In genomic region chr1:225446298-225446941, GRCh38 we compare ENCODE assay signal across 12 cellular contexts. TPM values are rescaled to one million over a fixed set of nuclear protein-coding genes. Genes with fewer than 3 reads are reported as not detected.
DNase-seq lines count a peak whose midpoint lies in the region; ATAC-seq and TF ChIP-seq lines count a peak whose summit lies in the region.
"Had no signal": no experiment of that assay in that cellular context is flagged by ENCODE, and none has a peak within 500 bp of the region (broad histone marks: within the 10 kb centered on the region; RNA-seq: fewer than 3 reads in every experiment).

No MANE protein-coding gene starts in this region.

- H3K9me1 ChIP-seq in IMR-90 (ENCODE audit: insufficient read depth, low read length) = 0 out of 2 replicates have a peak, but pooled peaks cover 5% of the 10 kb centered on the region

- H4K8ac ChIP-seq in IMR-90 (ENCODE audit: low read depth in 2 of 2, low read length in 2 of 2) = no peak overlapping the region

- H3K56ac ChIP-seq in IMR-90 (ENCODE audit: extremely low read depth, insufficient read depth, low read length) = no peak overlapping the region

- intact Hi-C loops in IMR-90 (cut with micrococcal nuclease) = no loop called here

- no peak overlapping the region for H3K14ac ChIP-seq in IMR-90 (replicated peaks; ENCODE audit: low read depth, low read length)

- H3K36me3 Mint-ChIP-seq in chondrocyte (ENCODE audit: low read depth) = no peaks in the 10 kb centered on the region

- H2AK9ac ChIP-seq in IMR-90 (replicated peaks; ENCODE audit: low read depth, low read length, poor library complexity) = no peak overlapping the region

- no peak overlapping the region for H3K27ac Mint-ChIP-seq in chondrocyte (ENCODE audit: unreplicated experiment)

- no peak overlapping the region; the same call in 1 of the 2 replicates for H4K91ac ChIP-seq in IMR-90 (ENCODE audit: insufficient read depth, low read depth, low read length)

- no TSS peak for BruUV-seq in IMR-90 (replicated peaks; lab: Mats Ljungman, UMichigan)

- no peak overlapping the region for H2BK120ac ChIP-seq in IMR-90 (ENCODE audit: low read depth, low read length)

- CTCF ChIA-PET in IMR-90 (lab: Yijun Ruan, JAX) = no interaction called here

- no peak overlapping the region for H3K4me3 Mint-ChIP-seq in chondrocyte (ENCODE audit: unreplicated experiment)

- no peak overlapping the region for H2BK5ac ChIP-seq in IMR-90 (ENCODE audit: low read depth, low read length, poor library complexity, severe bottlenecking)

- no peaks in the 10 kb centered on the region for H3K79me1 ChIP-seq in IMR-90 (ENCODE audit: low read depth in 1 of 2, low read length in 2 of 2)

- H3K4ac ChIP-seq in IMR-90 (ENCODE audit: low read depth, low read length) = 0 out of 2 replicates have a peak overlapping the region, but pooled peaks have one; percentile 29

- H3K36me3 ChIP-seq in IMR-90 (ENCODE audit: control insufficient read depth, insufficient read depth, low read length) (no peaks in the 10 kb centered on the region), neutrophil (no peaks in the 10 kb centered on the region)
- H3K36me3 ChIP-seq: MG63 had no signal

- no peak overlapping the region; the same call in 1 of the 2 replicates for H2AK5ac ChIP-seq in IMR-90 (ENCODE audit: low read depth, low read length)

- TF ChIP-seq POLR2A in IMR-90 (IDR thresholded peaks at IDR 0.05; ENCODE audit: low read depth, low read length) = no peak

- no peak for TF ChIP-seq RAD21 in IMR-90 (IDR thresholded peaks at IDR 0.05; ENCODE audit: low read length)

- H4K5ac ChIP-seq in IMR-90 (ENCODE audit: low read depth, low read length) = no peak overlapping the region

- no peak overlapping the region for H3K9ac ChIP-seq in IMR-90 (ENCODE audit: low read depth, low read length)

- H3K4me3 ChIP-seq in IMR-90 (ENCODE audit: insufficient read depth, low read depth, low read length) (no peak overlapping the region), neutrophil (ENCODE audit: low read depth in 1 of 2, low read length in 1 of 2) (no peak overlapping the region)
- H3K4me3 ChIP-seq: MG63 had no signal

- H3K18ac ChIP-seq in IMR-90 (ENCODE audit: low read depth, low read length) = no peak overlapping the region

- H3K27ac ChIP-seq in 22Rv1 (peak overlapping the region; percentile 34), IMR-90 (ENCODE audit: insufficient read depth, low read length) (no peak overlapping the region), neutrophil (peak overlapping the region; percentile 92)

- POLR2A ChIA-PET in IMR-90 (lab: Charles Lee; ENCODE audit: unreplicated experiment) = no interaction called here

- 0 out of 3 replicates have a peak overlapping the region, but pooled peaks have one; percentile 74 for H2BK15ac ChIP-seq in IMR-90 (ENCODE audit: low read depth, low read length)

- no peaks in the 10 kb centered on the region for H3K9me3 ChIP-seq in IMR-90 (ENCODE audit: control insufficient read depth, insufficient read depth, low read length)
- H3K9me3 ChIP-seq in neutrophil = no peaks in the 10 kb centered on the region
- H3K9me3 ChIP-seq: MG63 had no signal

- in situ Hi-C loops in IMR-90 (cut with MboI; ENCODE audit: low sequenced_read_pairs) = no loop called here

- H3K9me3 Mint-ChIP-seq in chondrocyte (ENCODE audit: low read depth) = no peaks in the 10 kb centered on the region

- dilution Hi-C loops in IMR-90 (cut with HindIII; ENCODE audit: low sequenced_read_pairs, unreplicated experiment) = no loop called here

- no peaks in the 10 kb centered on the region for H3K27me3 ChIP-seq in IMR-90 (ENCODE audit: control insufficient read depth, insufficient read depth, low read length)
- H3K27me3 ChIP-seq in neutrophil = no peaks in the 10 kb centered on the region
- H3K27me3 ChIP-seq: MG63 had no signal

- H3K4me1 Mint-ChIP-seq in chondrocyte (ENCODE audit: low read depth) = peaks cover 44% of the 10 kb centered on the region

- H3K4me2 ChIP-seq in IMR-90 (ENCODE audit: low read depth, low read length) = no peak overlapping the region

- H4K20me1 ChIP-seq in IMR-90 (ENCODE audit: insufficient read depth, low read length) = no peaks in the 10 kb centered on the region

- H2AFZ ChIP-seq in IMR-90 (replicated peaks; ENCODE audit: low read length, poor library complexity) = no peak overlapping the region

- no peak for TF ChIP-seq CTCF in 22Rv1 (IDR thresholded peaks at IDR 0.05)
- no peak for TF ChIP-seq CTCF in IMR-90 (conservative IDR thresholded peaks at IDR 0.05; ENCODE audit: low read depth, low read length)
- TF ChIP-seq CTCF in chondrocyte (IDR thresholded peaks at IDR 0.05) = no peak
- TF ChIP-seq CTCF in neutrophil (IDR thresholded peaks at IDR 0.05) = no peak

- H3K23ac ChIP-seq in IMR-90 (ENCODE audit: low read depth, low read length) = no peak overlapping the region

- DNase-seq in IMR-90 (no peak), chondrocyte (ENCODE audit: low spot score) (peak; percentile 35), cerebellar nuclear complex (lab: John Stamatoyannopoulos, UW) (no peak), foreskin melanocyte (no peak)
- DNase-seq: activated effector memory CD4-positive, alpha-beta T cell treated with Interleukin-2 at 50 U/mL for 16 hours; COR-L47; MG63; SHP77 had no signal

- ATAC-seq in IMR-90 (ENCODE audit: low read depth) (no peak), HG02885 (IDR thresholded peaks at IDR 0.05; ENCODE audit: poor library complexity, unreplicated experiment) (no peak), HG03469 (IDR thresholded peaks at IDR 0.05; ENCODE audit: unreplicated experiment) (no peak)

- H2BK20ac ChIP-seq in IMR-90 (ENCODE audit: low read depth, low read length) = no peak overlapping the region

- 71% methylated on average over 2 of the region's 9 CpGs; no CpG with 5 or more reads in 1 of the 2 experiments for WGBS in IMR-90 (ENCODE audit: extremely low coverage in 2 of 2, insufficient read length in 1 of 2), 2 experiments

- peaks cover 11% of the 10 kb centered on the region for H3K4me1 ChIP-seq in IMR-90 (ENCODE audit: control insufficient read depth, insufficient read depth, low read length)
- H3K4me1 ChIP-seq in neutrophil (ENCODE audit: control insufficient read depth in 1 of 2, insufficient read depth in 1 of 2, low read depth in 1 of 2, low read length in 1 of 2) = peaks cover 68 to 74% of the 10 kb centered on the region in 2 experiments

- no peaks in the 10 kb centered on the region for H3K27me3 Mint-ChIP-seq in chondrocyte (ENCODE audit: low read depth)

TF ChIP-seq in IMR-90, 13 proteins besides CTCF, POLR2A, EP300 and RAD21:
- no peak for TF ChIP-seq RFX5 (IDR thresholded peaks at IDR 0.05; ENCODE audit: low read depth, low read length)
- TF ChIP-seq MAFK (IDR thresholded peaks at IDR 0.05; ENCODE audit: low read depth, low read length) = no peak
- TF ChIP-seq CEBPB (IDR thresholded peaks at IDR 0.05; ENCODE audit: low read depth, low read length) = no peak
- TF ChIP-seq, protein P1, sequence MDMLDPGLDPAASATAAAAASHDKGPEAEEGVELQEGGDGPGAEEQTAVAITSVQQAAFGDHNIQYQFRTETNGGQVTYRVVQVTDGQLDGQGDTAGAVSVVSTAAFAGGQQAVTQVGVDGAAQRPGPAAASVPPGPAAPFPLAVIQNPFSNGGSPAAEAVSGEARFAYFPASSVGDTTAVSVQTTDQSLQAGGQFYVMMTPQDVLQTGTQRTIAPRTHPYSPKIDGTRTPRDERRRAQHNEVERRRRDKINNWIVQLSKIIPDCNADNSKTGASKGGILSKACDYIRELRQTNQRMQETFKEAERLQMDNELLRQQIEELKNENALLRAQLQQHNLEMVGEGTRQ (IDR thresholded peaks at IDR 0.05; ENCODE audit: low read depth, low read length) = no peak
- no peak for TF ChIP-seq RCOR1 (IDR thresholded peaks at IDR 0.05; ENCODE audit: insufficient replicate concordance, low read length)
- no peak for TF ChIP-seq MAZ (IDR thresholded peaks at IDR 0.05; ENCODE audit: borderline replicate concordance, low read depth, low read length)
- TF ChIP-seq MXI1 (IDR thresholded peaks at IDR 0.05; ENCODE audit: borderline replicate concordance, low read depth, low read length) = no peak
- TF ChIP-seq, protein P2, sequence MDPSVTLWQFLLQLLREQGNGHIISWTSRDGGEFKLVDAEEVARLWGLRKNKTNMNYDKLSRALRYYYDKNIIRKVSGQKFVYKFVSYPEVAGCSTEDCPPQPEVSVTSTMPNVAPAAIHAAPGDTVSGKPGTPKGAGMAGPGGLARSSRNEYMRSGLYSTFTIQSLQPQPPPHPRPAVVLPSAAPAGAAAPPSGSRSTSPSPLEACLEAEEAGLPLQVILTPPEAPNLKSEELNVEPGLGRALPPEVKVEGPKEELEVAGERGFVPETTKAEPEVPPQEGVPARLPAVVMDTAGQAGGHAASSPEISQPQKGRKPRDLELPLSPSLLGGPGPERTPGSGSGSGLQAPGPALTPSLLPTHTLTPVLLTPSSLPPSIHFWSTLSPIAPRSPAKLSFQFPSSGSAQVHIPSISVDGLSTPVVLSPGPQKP (IDR thresholded peaks at IDR 0.05; ENCODE audit: borderline replicate concordance, low read depth, low read length) = no peak
- no peak for TF ChIP-seq NFE2L2 (IDR thresholded peaks at IDR 0.05; ENCODE audit: low read depth, low read length)

RNA-seq across cellular contexts. Expression of gene LBR, which starts 18.6 kb away (rescaled TPM):
- total RNA-seq in IMR-90 (2012; rRNA removed) (21.3 and 37.5 TPM in 2 replicates), chondrocyte (22.7 to 29.0 TPM (median 24.4 TPM) in 3 replicates)
- polyA plus RNA-seq in IMR-90 (2012; rRNA removed) = 18.2 and 24.9 TPM in 2 replicates
- polyA plus RNA-seq in IMR-90 (2012; cell fraction: cytosol; rRNA removed) = 5.2 and 5.4 TPM in 2 replicates
- 9.9 and 32.7 TPM in 2 replicates for polyA plus RNA-seq in IMR-90 (2012; cell fraction: nucleus; rRNA removed; ENCODE audit: low replicate concordance)
